13 cellular contexts compared by ENCODE assay signal in the genomic region with DNA sequence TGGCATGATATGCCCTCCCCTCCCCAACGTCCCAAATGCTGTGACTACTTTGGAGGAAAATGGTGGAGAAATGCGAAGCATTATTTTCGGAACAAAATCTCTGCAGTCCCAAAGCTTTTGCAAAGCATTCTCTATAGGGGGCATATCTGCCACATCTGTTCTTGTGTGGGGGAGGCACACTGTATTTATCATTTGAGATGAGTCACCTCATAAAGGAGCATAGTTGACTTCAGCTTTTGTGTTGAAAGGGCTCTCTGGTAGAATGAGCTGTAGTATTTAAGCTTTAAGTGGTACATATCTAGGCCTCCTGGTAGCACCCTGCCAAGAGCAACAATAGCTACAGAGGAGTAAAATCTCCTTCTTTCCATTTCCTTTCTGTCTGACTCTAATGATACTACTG.
A peak's percentile ranks its signal among the peaks of the same experiment; 100 is the strongest.
DNase-seq lines count a peak whose midpoint lies in the region; ATAC-seq, FAIRE-seq and TF ChIP-seq lines count a peak whose summit lies in the region.
"Had no signal": no experiment of that assay in that cellular context is flagged by ENCODE, and none has a peak within 500 bp of the region (broad histone marks: within the 10 kb centered on the region; RNA-seq: fewer than 3 reads in every experiment).

No MANE protein-coding gene starts in this region.

- no peaks in the 10 kb centered on the region for H3K27me3 ChIP-seq in cardiac muscle cell
- H3K27me3 ChIP-seq: upper lobe of right lung had no signal

- intact Hi-C loops in Right ventricle myocardium superior (cut with DNase I), result no loop called here

- DNase-seq in cardiac muscle cell (ENCODE audit: low read depth in 1 of 2, low spot score in 1 of 2) (peak; percentile 40 to 82), Right ventricle myocardium superior (no peak), RPMI7951 (ENCODE audit: low read depth) (peak; percentile 72), fibroblast of peridontal ligament (ENCODE audit: extremely low read depth) (peak; percentile 5), urothelium cell line (ENCODE audit: low spot score) (peak; percentile 15), AG08395 (ENCODE audit: low spot score) (no peak), superior temporal gyrus (ENCODE audit: extremely low spot score) (no peak), HuH-7.5 (ENCODE audit: low spot score) (no peak)
- DNase-seq: foreskin melanocyte, NCI-H2029, SK-N-SH, upper lobe of right lung had no signal

- ATAC-seq in Right ventricle myocardium superior (ENCODE audit: poor library complexity), result no peak
- ATAC-seq: upper lobe of right lung had no signal

- TF ChIP-seq CTCF in cardiac muscle cell (IDR thresholded peaks at IDR 0.05; ENCODE audit: low read depth, low read length), result no peak

- no peak for FAIRE-seq in urothelium cell line (lab: Jason Lieb, UNC)
- FAIRE-seq: islet of Langerhans had no signal

- no peaks in the 10 kb centered on the region for H3K9me3 ChIP-seq in cardiac muscle cell (ENCODE audit: low read depth)
- H3K9me3 ChIP-seq: SK-N-SH, upper lobe of right lung had no signal

- H3K36me3 ChIP-seq in cardiac muscle cell, result no peaks in the 10 kb centered on the region
- H3K36me3 ChIP-seq: upper lobe of right lung had no signal

- H3K27ac ChIP-seq in cardiac muscle cell, result peak overlapping the region; percentile 63
- H3K27ac ChIP-seq: upper lobe of right lung had no signal

- H3K4me3 ChIP-seq in cardiac muscle cell, result no peak overlapping the region
- H3K4me3 ChIP-seq: upper lobe of right lung had no signal

- H3K4me1 ChIP-seq in cardiac muscle cell (ENCODE audit: low read depth), result peaks cover 42% of the 10 kb centered on the region
- H3K4me1 ChIP-seq: upper lobe of right lung had no signal

Comparison
In these comparisons a context has a peak if more than half of its experiments do, and no peak if none do; other contexts are left out.
1. DNase-seq: peak in cardiac muscle cell (2 of 2), RPMI7951 (single experiment), fibroblast of peridontal ligament (single experiment) and urothelium cell line (single experiment); none in Right ventricle myocardium superior (single experiment), AG08395 (single experiment), superior temporal gyrus (single experiment) and HuH-7.5 (single experiment).